ENCODE assay signal across 8 cellular contexts in the genomic region with DNA sequence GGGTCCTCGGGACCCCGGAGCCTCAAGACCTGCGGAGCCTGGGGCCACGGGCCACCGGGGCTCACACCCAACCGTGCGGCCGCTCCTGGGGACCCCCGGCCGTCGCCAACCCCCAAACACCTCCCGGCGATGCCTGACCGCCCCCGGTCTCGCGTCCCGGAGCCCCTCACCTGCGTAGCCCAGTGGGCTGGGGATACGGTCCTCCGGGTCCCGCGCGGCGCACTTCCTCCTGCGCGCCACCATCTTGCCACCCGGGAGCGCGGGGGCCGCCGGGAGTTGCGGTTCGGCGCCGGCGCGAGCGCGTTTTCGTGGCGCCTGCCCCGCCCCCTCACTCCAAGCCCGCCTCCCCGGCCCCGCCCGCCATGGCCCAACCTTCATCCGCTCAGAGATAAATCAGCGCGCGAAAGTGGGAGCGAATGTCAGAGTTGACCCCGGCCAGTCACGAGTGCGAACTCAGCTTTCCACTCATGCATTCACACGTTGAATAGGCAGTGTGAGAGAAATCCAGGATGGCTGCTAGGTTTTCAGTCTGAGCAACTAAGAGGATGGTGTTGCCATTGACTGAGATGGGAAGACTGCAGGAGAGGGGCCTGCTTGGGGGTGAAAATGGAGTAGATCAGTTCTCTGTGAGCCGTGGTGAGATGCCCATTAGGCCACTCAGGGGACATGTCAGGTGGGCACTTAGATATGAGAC. TPM values are rescaled to one million over a fixed set of nuclear protein-coding genes. Genes with fewer than 3 reads are reported as not detected.
DNase-seq lines count a peak whose midpoint lies in the region; ATAC-seq and TF ChIP-seq lines count a peak whose summit lies in the region.

Gene RRP7A, minus strand, starts transcription at position 253 of the 694 bp plus-strand sequence. Its CDS starts 10 bp downstream, at position 243.

- TF ChIP-seq CTCF in liver (IDR thresholded peaks at IDR 0.05; ENCODE audit: low read depth, low read length, missing input control): no peak

- peaks cover 0 to 2% (median 0%) of the 10 kb centered on the region in 4 donors for H3K36me3 ChIP-seq in liver (ENCODE audit: control insufficient read depth in 4 of 4, insufficient read depth in 3 of 4, low read depth in 1 of 4, low read length in 3 of 4)

- H3K27me3 ChIP-seq in liver (ENCODE audit: control insufficient read depth in 4 of 4, insufficient read depth in 4 of 4, low read length in 3 of 4): no peaks in the 10 kb centered on the region

- ATAC-seq in HG02970 (IDR thresholded peaks at IDR 0.05; ENCODE audit: low FRiP score, unreplicated experiment): peak; percentile 79

- peak; percentile 43 for DNase-seq in NK-92 treated with Interleukin-12 subunit alpha and Interleukin-12 subunit beta, amount 100 ng/mL, for 24 hours (lab: John Stamatoyannopoulos, UW)
- DNase-seq in NK-92 (lab: John Stamatoyannopoulos, UW; ENCODE audit: unreplicated experiment) (no peak), NCI-H345 treated with DMSO at 0.1 percent for 48 hours (lab: John Stamatoyannopoulos, UW; ENCODE audit: unreplicated experiment) (peak; percentile 27), dermis microvascular lymphatic vessel endothelial cell (ENCODE audit: low read depth in 2 of 2) (peak in 1 of 2 donors; percentile 81)
- peak; percentile 87 for DNase-seq in activated CD4-positive, alpha-beta T cell treated with anti-CD3 and anti-CD28 coated beads, Interleukin-2, amount 50 U/mL, for 4 hours
- peak; percentile 86 to 90 for DNase-seq in stimulated activated CD4-positive, alpha-beta T cell treated with anti-CD3 and anti-CD28 coated beads, Interleukin-2, amount 100 ng/mL, for 48 hours

- H3K27ac ChIP-seq in liver (ENCODE audit: low read depth in 1 of 2, low read length in 2 of 2): peak within 1 kb of the TSS; percentile 20 to 46

- peaks cover 5 to 15% (median 9%) of the 10 kb centered on the region in 4 donors for H3K4me1 ChIP-seq in liver (ENCODE audit: control insufficient read depth in 4 of 4, insufficient read depth in 4 of 4, low read length in 3 of 4)

- WGBS in liver: under 1% methylated on average over 57 of the region's 57 CpGs

- TF ChIP-seq RAD21 in liver (IDR thresholded peaks at IDR 0.05): no peak

- H3K4me3 ChIP-seq in liver (ENCODE audit: low read depth in 1 of 3, low read length in 3 of 3): peak within 1 kb of the TSS; percentile 63 to 86 (median 70)

- H3K9ac ChIP-seq in liver (ENCODE audit: low read depth in 1 of 2, low read length in 2 of 2): peak within 1 kb of the TSS; percentile 59

- H3K9me3 ChIP-seq in liver (ENCODE audit: control insufficient read depth in 4 of 4, low read length in 3 of 4): no peaks in the 10 kb centered on the region

TF ChIP-seq in liver, 16 proteins besides CTCF, POLR2A, EP300 and RAD21:
- TF ChIP-seq YY1 (IDR thresholded peaks at IDR 0.05) (peak; percentile 85), HNF4A (conservative IDR thresholded peaks at IDR 0.05) (no peak)

RNA-seq across cellular contexts. Expression of gene RRP7A, which starts in this region (rescaled TPM):
- total RNA-seq in dermis microvascular lymphatic vessel endothelial cell (25.3 and 30.7 TPM in 2 replicates), liver (10 to 100 TPM in 1 of 2 donors, 1 to 10 TPM in 1; 9.9 to 12.1 TPM)
- 10 to 100 TPM in 1 of 2 donors, 1 to 10 TPM in 1; 8.6 to 10.7 TPM for polyA plus RNA-seq in liver
